In genomic region chr1:162138599-162139397, GRCh38 we compare ENCODE assay signal across 15 cellular contexts.
"Had no signal": no experiment of that assay in that cellular context is flagged by ENCODE, and none has a peak within 500 bp of the region (broad histone marks: within the 10 kb centered on the region; RNA-seq: fewer than 3 reads in every experiment).

No MANE protein-coding gene starts in this region.

- H3K4me3 Mint-ChIP-seq: activated CD4-positive, alpha-beta memory T cell treated with anti-CD3 and anti-CD28 coated beads for 36 hours; activated CD4-positive, alpha-beta T cell treated with anti-CD3 and anti-CD28 coated beads for 36 hours; activated CD8-positive, alpha-beta memory T cell treated with anti-CD3 and anti-CD28 coated beads, Interleukin-2, amount 10 ng/mL, durations not matched to agents 7 days and 5 days; nephron had no signal

- H3K27ac Mint-ChIP-seq: activated CD4-positive, alpha-beta memory T cell treated with anti-CD3 and anti-CD28 coated beads for 36 hours; activated CD4-positive, alpha-beta T cell treated with anti-CD3 and anti-CD28 coated beads for 36 hours; activated CD8-positive, alpha-beta memory T cell treated with anti-CD3 and anti-CD28 coated beads, Interleukin-2, amount 10 ng/mL, durations not matched to agents 7 days and 5 days had no signal

- DNase-seq: activated CD4-positive, alpha-beta memory T cell treated with anti-CD3 and anti-CD28 coated beads for 36 hours; activated CD4-positive, alpha-beta T cell treated with anti-CD3 and anti-CD28 coated beads for 36 hours; activated CD8-positive, alpha-beta memory T cell treated with anti-CD3 and anti-CD28 coated beads, Interleukin-2, amount 10 ng/mL, durations not matched to agents 7 days and 5 days; activated naive CD4-positive, alpha-beta T cell treated with anti-CD3 and anti-CD28 coated beads, Interleukin-2, amount 50 U/mL, for 16 hours; activated T-cell treated with anti-CD3 and anti-CD28 coated beads, Interleukin-2, amount 50 U/mL, for 1 hour; left ventricle myocardium inferior; sigmoid colon; stimulated activated CD4-positive, alpha-beta T cell treated with anti-CD3 and anti-CD28 coated beads, Interleukin-1b, Interleukin-23, amount 100 ng/mL, for 48 hours; T-helper 1 cell; WERI-Rb-1 had no signal

- H3K9me3 ChIP-seq: left ventricle myocardium inferior, sigmoid colon, vagina had no signal

- H3K36me3 ChIP-seq: cardiac muscle cell, left ventricle myocardium inferior, sigmoid colon, vagina, WERI-Rb-1 had no signal

- H3K27ac ChIP-seq: cardiac muscle cell, hepatocyte, left ventricle myocardium inferior, sigmoid colon, vagina, WERI-Rb-1 had no signal

- H3K36me3 Mint-ChIP-seq: activated CD4-positive, alpha-beta memory T cell treated with anti-CD3 and anti-CD28 coated beads for 36 hours; activated CD8-positive, alpha-beta memory T cell treated with anti-CD3 and anti-CD28 coated beads, Interleukin-2, amount 10 ng/mL, durations not matched to agents 7 days and 5 days had no signal

- H3K4me3 ChIP-seq: cardiac muscle cell, hepatocyte, left ventricle myocardium inferior, sigmoid colon, vagina had no signal

- H3K9me3 Mint-ChIP-seq: activated CD4-positive, alpha-beta memory T cell treated with anti-CD3 and anti-CD28 coated beads for 36 hours; nephron had no signal

- H3K27me3 ChIP-seq: cardiac muscle cell, hepatocyte, sigmoid colon, vagina had no signal

- H2AFZ ChIP-seq: hepatocyte had no signal

- H3K4me1 Mint-ChIP-seq: activated CD4-positive, alpha-beta T cell treated with anti-CD3 and anti-CD28 coated beads for 36 hours had no signal

- H3K4me2 ChIP-seq: hepatocyte had no signal

- ATAC-seq: activated CD4-positive, alpha-beta T cell treated with anti-CD3 and anti-CD28 coated beads for 36 hours; activated CD8-positive, alpha-beta memory T cell treated with anti-CD3 and anti-CD28 coated beads, Interleukin-2, amount 10 ng/mL, durations not matched to agents 7 days and 5 days; esophagus mucosa had no signal

- H3K4me1 ChIP-seq: vagina had no signal
